21 cellular contexts compared by ENCODE assay signal in the genomic region with DNA sequence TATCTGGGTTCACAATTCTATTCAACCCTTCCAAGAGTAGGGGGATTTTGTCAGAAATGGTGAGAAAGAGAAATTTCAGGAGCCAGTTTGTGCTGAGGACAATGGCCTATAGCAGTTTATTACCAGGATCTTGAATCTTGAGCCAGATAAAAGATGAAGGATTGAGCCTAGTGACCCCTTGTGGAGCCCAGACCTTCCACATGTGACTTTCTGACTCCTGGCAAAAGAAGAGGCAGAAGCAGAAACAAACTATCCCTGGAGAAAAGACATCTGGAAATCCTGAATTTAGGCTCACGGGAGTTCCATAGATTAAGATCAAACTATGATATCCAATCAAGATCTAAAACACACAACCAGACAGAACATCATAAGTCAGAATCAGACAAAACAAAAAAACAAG.
A peak's percentile ranks its signal among the peaks of the same experiment; 100 is the strongest.
DNase-seq lines count a peak whose midpoint lies in the region; ATAC-seq and TF ChIP-seq lines count a peak whose summit lies in the region.
"Had no signal": no experiment of that assay in that cellular context is flagged by ENCODE, and none has a peak within 500 bp of the region (broad histone marks: within the 10 kb centered on the region; RNA-seq: fewer than 3 reads in every experiment).

No MANE protein-coding gene starts in this region.

- no peaks in the 10 kb centered on the region for H3K4me1 Mint-ChIP-seq in activated CD8-positive, alpha-beta memory T cell treated with anti-CD3 and anti-CD28 coated beads, Interleukin-2, amount 10 ng/mL, durations not matched to agents 7 days and 5 days
- H3K4me1 Mint-ChIP-seq in Caco-2 (ENCODE audit: low read depth, unreplicated experiment): no peaks in the 10 kb centered on the region
- H3K4me1 Mint-ChIP-seq: activated naive CD4-positive, alpha-beta T cell treated with anti-CD3 and anti-CD28 coated beads, Interleukin-2, amount 50 U/mL, for 24 hours; T-cell had no signal

- H3K36me3 Mint-ChIP-seq in activated CD8-positive, alpha-beta memory T cell treated with anti-CD3 and anti-CD28 coated beads, Interleukin-2, amount 10 ng/mL, durations not matched to agents 7 days and 5 days: no peaks in the 10 kb centered on the region
- no peaks in the 10 kb centered on the region for H3K36me3 Mint-ChIP-seq in Caco-2 (ENCODE audit: insufficient read depth, unreplicated experiment)
- H3K36me3 Mint-ChIP-seq: activated naive CD4-positive, alpha-beta T cell treated with anti-CD3 and anti-CD28 coated beads, Interleukin-2, amount 50 U/mL, for 24 hours; T-cell had no signal

- TF ChIP-seq POLR2A in thyroid gland (IDR thresholded peaks at IDR 0.05): no peak

- H3K27ac ChIP-seq in thyroid gland: no peak overlapping the region
- H3K27ac ChIP-seq: esophagus muscularis mucosa, gastroesophageal sphincter had no signal

- intact Hi-C loops in thyroid gland (cut with DNase I): no loop called here
- intact Hi-C loops in Caco-2 (cut with micrococcal nuclease; ENCODE audit: unreplicated experiment): no loop called here

- CTCF ChIA-PET in activated CD8-positive, alpha-beta memory T cell treated with anti-CD3 and anti-CD28 coated beads, Interleukin-2, amount 10 ng/mL, durations not matched to agents 7 days and 5 days (lab: Charles Lee): no interaction called here
- CTCF ChIA-PET in Caco-2 (lab: Charles Lee): no interaction called here

- no peak overlapping the region for H3K4me3 ChIP-seq in H7 (ENCODE audit: insufficient read depth, low read depth, low read length)
- H3K4me3 ChIP-seq in epithelial cell of proximal tubule (ENCODE audit: low read depth, low read length): no peak overlapping the region
- H3K4me3 ChIP-seq in thyroid gland (replicated peaks in 1 of 3): no peak overlapping the region
- H3K4me3 ChIP-seq in Caco-2 (ENCODE audit: low read depth, low read length): no peak overlapping the region
- H3K4me3 ChIP-seq: esophagus muscularis mucosa, gastroesophageal sphincter had no signal

- DNase-seq in H7: peak; percentile 2
- DNase-seq in SK-N-DZ (ENCODE audit: low spot score): peak; percentile 67
- no peak for DNase-seq in epithelial cell of proximal tubule (ENCODE audit: low read depth)
- peak; percentile 7 to 12 for DNase-seq in thyroid gland
- no peak for DNase-seq in activated CD8-positive, alpha-beta memory T cell treated with anti-CD3 and anti-CD28 coated beads, Interleukin-2, amount 10 ng/mL, durations not matched to agents 7 days and 5 days
- DNase-seq in Caco-2: no peak
- DNase-seq: activated CD4-positive, alpha-beta T cell treated with anti-CD3 and anti-CD28 coated beads for 48 hours; DND-41; effector CD8-positive, alpha-beta T cell; mammary epithelial cell; NCI-H1694 treated with DMSO at 0.1 percent for 48 hours; NCI-H748 treated with DMSO at 0.1 percent for 48 hours; right cardiac atrium; stimulated activated CD4-positive, alpha-beta T cell treated with anti-CD3 and anti-CD28 coated beads, Interleukin-4, amount 100 ng/mL, for 24 hours; stimulated activated naive CD4-positive, alpha-beta T cell treated with Interleukin-2 at 50 U/mL for 16 hours; T-cell had no signal

- BruUV-seq in Caco-2 (replicated peaks; lab: Mats Ljungman, UMichigan): no TSS peak

- TF ChIP-seq CTCF in epithelial cell of proximal tubule (conservative IDR thresholded peaks at IDR 0.05; ENCODE audit: low read depth, low read length) (peak; percentile 10), thyroid gland (IDR thresholded peaks at IDR 0.05) (peak in 3 of 6 experiments; percentile 38 to 44 (median 43)), Caco-2 (IDR thresholded peaks at IDR 0.05; ENCODE audit: insufficient read depth in 1 of 2, low read depth in 1 of 2, low read length in 1 of 2, severe bottlenecking in 1 of 2, unreplicated experiment in 1 of 2) (peak in 1 of 2 experiments; percentile 1)

- H3K9me3 Mint-ChIP-seq in activated CD8-positive, alpha-beta memory T cell treated with anti-CD3 and anti-CD28 coated beads, Interleukin-2, amount 10 ng/mL, durations not matched to agents 7 days and 5 days (ENCODE audit: low read depth): peaks cover 11% of the 10 kb centered on the region
- H3K9me3 Mint-ChIP-seq in Caco-2 (ENCODE audit: unreplicated experiment): no peaks in the 10 kb centered on the region

- H3K36me3 ChIP-seq in H7 (replicated peaks; ENCODE audit: control insufficient read depth, insufficient read depth, low read length) (no peaks in the 10 kb centered on the region), thyroid gland (no peaks in the 10 kb centered on the region), Caco-2 (ENCODE audit: control insufficient read depth, insufficient read depth, low read length) (no peaks in the 10 kb centered on the region)
- H3K36me3 ChIP-seq: esophagus muscularis mucosa, gastroesophageal sphincter had no signal

- POLR2A ChIA-PET in Caco-2 (lab: Charles Lee): no interaction called here

- no peaks in the 10 kb centered on the region for H3K27me3 Mint-ChIP-seq in activated CD8-positive, alpha-beta memory T cell treated with anti-CD3 and anti-CD28 coated beads, Interleukin-2, amount 10 ng/mL, durations not matched to agents 7 days and 5 days
- H3K27me3 Mint-ChIP-seq in Caco-2 (ENCODE audit: insufficient read depth, unreplicated experiment): no peaks in the 10 kb centered on the region
- H3K27me3 Mint-ChIP-seq: activated naive CD4-positive, alpha-beta T cell treated with anti-CD3 and anti-CD28 coated beads, Interleukin-2, amount 50 U/mL, for 24 hours; T-cell had no signal

- H3K27me3 ChIP-seq in H7 (ENCODE audit: control insufficient read depth, insufficient read depth, low read length) (no peaks in the 10 kb centered on the region), thyroid gland (no peaks in the 10 kb centered on the region), Caco-2 (replicated peaks; ENCODE audit: control insufficient read depth, insufficient read depth, low read length) (no peaks in the 10 kb centered on the region)
- H3K27me3 ChIP-seq: esophagus muscularis mucosa, gastroesophageal sphincter had no signal

- H3K4me1 ChIP-seq in thyroid gland: no peaks in the 10 kb centered on the region
- H3K4me1 ChIP-seq in Caco-2: no peaks in the 10 kb centered on the region
- H3K4me1 ChIP-seq: esophagus muscularis mucosa, gastroesophageal sphincter had no signal

- no peak overlapping the region for H3K4me3 Mint-ChIP-seq in activated CD8-positive, alpha-beta memory T cell treated with anti-CD3 and anti-CD28 coated beads, Interleukin-2, amount 10 ng/mL, durations not matched to agents 7 days and 5 days
- H3K4me3 Mint-ChIP-seq in Caco-2 (ENCODE audit: unreplicated experiment): no peak overlapping the region
- H3K4me3 Mint-ChIP-seq: activated naive CD4-positive, alpha-beta T cell treated with anti-CD3 and anti-CD28 coated beads, Interleukin-2, amount 50 U/mL, for 24 hours; T-cell had no signal

- no peak for ATAC-seq in activated CD8-positive, alpha-beta memory T cell treated with anti-CD3 and anti-CD28 coated beads, Interleukin-2, amount 10 ng/mL, durations not matched to agents 7 days and 5 days
- no peak for ATAC-seq in HG03520 (IDR thresholded peaks at IDR 0.05; ENCODE audit: unreplicated experiment)
- ATAC-seq: gastroesophageal sphincter, right cardiac atrium, Right ventricle myocardium inferior, T-cell had no signal

- 59 to 71% methylated on average over 1 of the region's 1 CpG for WGBS in thyroid gland, 2 donors

- no peak overlapping the region for H3K27ac Mint-ChIP-seq in activated CD8-positive, alpha-beta memory T cell treated with anti-CD3 and anti-CD28 coated beads, Interleukin-2, amount 10 ng/mL, durations not matched to agents 7 days and 5 days
- no peak overlapping the region for H3K27ac Mint-ChIP-seq in Caco-2 (ENCODE audit: unreplicated experiment)
- H3K27ac Mint-ChIP-seq: activated naive CD4-positive, alpha-beta T cell treated with anti-CD3 and anti-CD28 coated beads, Interleukin-2, amount 50 U/mL, for 24 hours; T-cell had no signal

- H3K9me3 ChIP-seq in thyroid gland (no peaks in the 10 kb centered on the region), Caco-2 (no peaks in the 10 kb centered on the region)

Comparison
In these comparisons a context has a peak if more than half of its experiments do, and no peak if none do; other contexts are left out.
1. DNase-seq: peak in H7 (single experiment), SK-N-DZ (single experiment) and thyroid gland (2 of 2); none in epithelial cell of proximal tubule (single experiment), activated CD8-positive, alpha-beta memory T cell treated with anti-CD3 and anti-CD28 coated beads, Interleukin-2, amount 10 ng/mL, durations not matched to agents 7 days and 5 days (single experiment) and Caco-2 (0 of 2).